In genomic region chr15:41494922-41495735, GRCh38 we compare ENCODE assay signal across 9 cellular contexts. TPM values are rescaled to one million over a fixed set of nuclear protein-coding genes. Genes with fewer than 3 reads are reported as not detected.
DNase-seq lines count a peak whose midpoint lies in the region; ATAC-seq lines count a peak whose summit lies in the region.
"Had no signal": no experiment of that assay in that cellular context is flagged by ENCODE, and none has a peak within 500 bp of the region (broad histone marks: within the 10 kb centered on the region; RNA-seq: fewer than 3 reads in every experiment).

No MANE protein-coding gene starts in this region.

- H3K4me3 ChIP-seq in CD8-positive, alpha-beta memory T cell (ENCODE audit: low read length), result peak overlapping the region; percentile 39
- H3K4me3 ChIP-seq in effector memory CD4-positive, alpha-beta T cell (ENCODE audit: insufficient read depth, low read depth, low read length, poor library complexity, severe bottlenecking), result peak overlapping the region; percentile 57
- no peak overlapping the region for H3K4me3 ChIP-seq in trophoblast cell (ENCODE audit: low read depth, low read length)

- H3K9me3 Mint-ChIP-seq in CD8-positive, alpha-beta memory T cell, result no peaks in the 10 kb centered on the region

- no peak overlapping the region for H3K18ac ChIP-seq in trophoblast cell (ENCODE audit: low read length)

- peaks cover 0 to 1% (median 0%) of the 10 kb centered on the region in 3 donors for H3K36me3 Mint-ChIP-seq in CD8-positive, alpha-beta memory T cell

- no peak overlapping the region for H3K14ac ChIP-seq in trophoblast cell (ENCODE audit: low read length)

- no peaks in the 10 kb centered on the region for H3K79me1 ChIP-seq in trophoblast cell (ENCODE audit: low read length)

- POLR2A ChIA-PET in CD8-positive, alpha-beta memory T cell (lab: Charles Lee), result interaction anchor here (0.7 to 1.5 kb wide), 4 partner anchors 12 to 369 kb away, joined by 3 read pairs; no protein-coding TSS in a partner anchor

- peak in 2 of 5 donors; percentile 26 to 60 for DNase-seq in CD8-positive, alpha-beta memory T cell
- DNase-seq in SK-N-DZ (ENCODE audit: low spot score) (peak; percentile 39), trophoblast cell (peak in 1 of 2 donors; percentile 24), cerebellum (ENCODE audit: low spot score) (no peak), ureter (ENCODE audit: low spot score) (no peak), left cardiac atrium (no peak)
- DNase-seq in effector memory CD4-positive, alpha-beta T cell, result no peak
- DNase-seq: NCI-H2029 treated with DMSO at 0.1 percent for 48 hours had no signal

- H2BK12ac ChIP-seq in trophoblast cell (ENCODE audit: low read length), result no peak overlapping the region

- no peak overlapping the region for H2AK5ac ChIP-seq in trophoblast cell (ENCODE audit: low read length)

- H3K27me3 ChIP-seq in CD8-positive, alpha-beta memory T cell (ENCODE audit: insufficient read depth, low read length, poor library complexity, severe bottlenecking), result peaks cover 36% of the 10 kb centered on the region
- peaks cover 27% of the 10 kb centered on the region for H3K27me3 ChIP-seq in effector memory CD4-positive, alpha-beta T cell (replicated peaks; ENCODE audit: control insufficient read depth, insufficient read depth, low read length, poor library complexity, severe bottlenecking)
- H3K27me3 ChIP-seq in trophoblast cell (ENCODE audit: insufficient read depth, low read length), result peaks cover 61% of the 10 kb centered on the region

- no peak overlapping the region for H3K23ac ChIP-seq in trophoblast cell (ENCODE audit: low read length)

- no peak overlapping the region for H2AFZ ChIP-seq in trophoblast cell (ENCODE audit: insufficient read depth, low read length, poor library complexity)

- ATAC-seq in GM21390 (IDR thresholded peaks at IDR 0.05; ENCODE audit: unreplicated experiment) (no peak), left cardiac atrium (no peak)

- H2BK120ac ChIP-seq in trophoblast cell (ENCODE audit: insufficient read depth, low read length, poor library complexity), result no peak overlapping the region

- H4K8ac ChIP-seq in trophoblast cell (ENCODE audit: low read depth, low read length), result no peak overlapping the region

- no peak overlapping the region for H3K27ac ChIP-seq in CD8-positive, alpha-beta memory T cell (ENCODE audit: low read depth, low read length)
- H3K27ac ChIP-seq in effector memory CD4-positive, alpha-beta T cell (ENCODE audit: insufficient read depth, low read length, poor library complexity, severe bottlenecking), result no peak overlapping the region
- H3K27ac ChIP-seq in trophoblast cell (ENCODE audit: low read depth, low read length), result no peak overlapping the region

- WGBS in trophoblast cell (ENCODE audit: extremely low coverage, insufficient coverage, insufficient read length), result no CpG with 5 or more reads among the region's 60 CpGs

- H3K9ac ChIP-seq in trophoblast cell (ENCODE audit: low read length), result no peak overlapping the region

- H3K4me1 Mint-ChIP-seq in CD8-positive, alpha-beta memory T cell, result peaks cover 12 to 26% (median 17%) of the 10 kb centered on the region in 3 donors

- no peaks in the 10 kb centered on the region for H3K79me2 ChIP-seq in trophoblast cell (ENCODE audit: control insufficient read depth, insufficient read depth, low read length, poor library complexity)

- H3K27ac Mint-ChIP-seq in CD8-positive, alpha-beta memory T cell, result peak overlapping the region in 1 of 8 donors; percentile 33

- H3K4me2 ChIP-seq in trophoblast cell (ENCODE audit: low read length), result peak overlapping the region; percentile 94

- CTCF ChIA-PET in CD8-positive, alpha-beta memory T cell (lab: Charles Lee), result no interaction called here

- peaks cover 22% of the 10 kb centered on the region for H3K4me1 ChIP-seq in CD8-positive, alpha-beta memory T cell (ENCODE audit: insufficient read depth, low read length)
- peaks cover 33% of the 10 kb centered on the region for H3K4me1 ChIP-seq in effector memory CD4-positive, alpha-beta T cell (ENCODE audit: control insufficient read depth, insufficient read depth, low read length, poor library complexity, severe bottlenecking)
- peaks cover 13 to 36% of the 10 kb centered on the region in 2 experiments for H3K4me1 ChIP-seq in trophoblast cell (ENCODE audit: control insufficient read depth in 1 of 2, insufficient read depth in 2 of 2, low read length in 2 of 2)

- no peaks in the 10 kb centered on the region for H3K9me3 ChIP-seq in CD8-positive, alpha-beta memory T cell (ENCODE audit: low read length)
- H3K9me3 ChIP-seq in effector memory CD4-positive, alpha-beta T cell (ENCODE audit: control insufficient read depth, low read length), result no peaks in the 10 kb centered on the region
- peaks cover 4% of the 10 kb centered on the region for H3K9me3 ChIP-seq in trophoblast cell (ENCODE audit: insufficient read depth, low read depth, low read length)

- H4K12ac ChIP-seq in trophoblast cell (ENCODE audit: low read depth, low read length), result no peak overlapping the region

- H4K91ac ChIP-seq in trophoblast cell (ENCODE audit: low read depth, low read length), result no peak overlapping the region

- H2BK5ac ChIP-seq in trophoblast cell (ENCODE audit: low read depth, low read length, poor library complexity), result no peak overlapping the region

- peak overlapping the region; percentile 48 to 89 (median 72) for H3K4me3 Mint-ChIP-seq in CD8-positive, alpha-beta memory T cell

- intact Hi-C loops in left cardiac atrium (cut with DNase I), result no loop called here

- peaks cover 44 to 55% of the 10 kb centered on the region in 2 donors for H3K27me3 Mint-ChIP-seq in CD8-positive, alpha-beta memory T cell

- no peaks in the 10 kb centered on the region for H3K36me3 ChIP-seq in CD8-positive, alpha-beta memory T cell (ENCODE audit: insufficient read depth, low read length)
- no peaks in the 10 kb centered on the region for H3K36me3 ChIP-seq in effector memory CD4-positive, alpha-beta T cell (ENCODE audit: control insufficient read depth, insufficient read depth, low read length)
- no peaks in the 10 kb centered on the region for H3K36me3 ChIP-seq in trophoblast cell (ENCODE audit: control insufficient read depth in 1 of 2, insufficient read depth in 2 of 2, low read length in 2 of 2)

- H3K4ac ChIP-seq in trophoblast cell (ENCODE audit: low read depth, low read length), result no peak overlapping the region

RNA-seq across cellular contexts. Expression of gene ITPKA, which starts 1.5 kb away (rescaled TPM):
- total RNA-seq in CD8-positive, alpha-beta memory T cell, result under 1 TPM; 0.44 to 0.53 TPM
- not detected for polyA plus RNA-seq in CD8-positive, alpha-beta memory T cell
- polyA plus RNA-seq in SK-N-DZ (2014; cell fraction: cytosol; rRNA removed), result 2.3 and 2.4 TPM in 2 replicates
- 3.8 and 7.2 TPM in 2 replicates for polyA plus RNA-seq in SK-N-DZ (2014; cell fraction: nucleus; rRNA removed)
- 0.57 and 0.81 TPM in 2 replicates for polyA plus RNA-seq in trophoblast cell (2013)
- total RNA-seq in cerebellum (2.5 TPM), ureter (0.29 TPM), left cardiac atrium (1 to 10 TPM in 1 of 2 donors, under 1 TPM in 1; 0.71 to 1.6 TPM)

RNA-seq across cellular contexts. Expression of gene LTK, which starts 18.5 kb away (rescaled TPM):
- total RNA-seq in CD8-positive, alpha-beta memory T cell, result under 1 TPM; 0.27 to 0.31 TPM
- 7.3 TPM for polyA plus RNA-seq in CD8-positive, alpha-beta memory T cell
- 0.44 and 0.84 TPM in 2 replicates for polyA plus RNA-seq in SK-N-DZ (2014; cell fraction: cytosol; rRNA removed)
- 9.2 and 9.9 TPM in 2 replicates for polyA plus RNA-seq in SK-N-DZ (2014; cell fraction: nucleus; rRNA removed)
- polyA plus RNA-seq in trophoblast cell (2013), result 0.39 and 0.47 TPM in 2 replicates
- 0.36 TPM for total RNA-seq in cerebellum
- total RNA-seq in ureter, result 0.73 TPM
- total RNA-seq in left cardiac atrium, result under 1 TPM; 0.50 to 0.68 TPM

RNA-seq across cellular contexts. Expression of gene RPAP1, which starts 48.9 kb away (rescaled TPM):
- total RNA-seq in CD8-positive, alpha-beta memory T cell, result 10 to 100 TPM; 64.6 to 69.3 TPM
- 20.7 TPM for polyA plus RNA-seq in CD8-positive, alpha-beta memory T cell
- 28.7 and 40.8 TPM in 2 replicates for polyA plus RNA-seq in SK-N-DZ (2014; cell fraction: cytosol; rRNA removed)
- polyA plus RNA-seq in SK-N-DZ (2014; cell fraction: nucleus; rRNA removed), result 26.0 and 51.8 TPM in 2 replicates
- 27.4 and 28.9 TPM in 2 replicates for polyA plus RNA-seq in trophoblast cell (2013)
- total RNA-seq in cerebellum (22.7 TPM), ureter (34.5 TPM), left cardiac atrium (10 to 100 TPM; 18.3 to 20.1 TPM)
